ENCODE assay signal across 9 cellular contexts in genomic region chr10:102460836-102461186, GRCh38. TPM values are rescaled to one million over a fixed set of nuclear protein-coding genes. Genes with fewer than 3 reads are reported as not detected.
DNase-seq lines count a peak whose midpoint lies in the region; ATAC-seq lines count a peak whose summit lies in the region.
"Had no signal": no experiment of that assay in that cellular context is flagged by ENCODE, and none has a peak within 500 bp of the region (broad histone marks: within the 10 kb centered on the region; RNA-seq: fewer than 3 reads in every experiment).

No MANE protein-coding gene starts in this region.

- no peaks in the 10 kb centered on the region for H3K9me3 ChIP-seq in iPS-18c (ENCODE audit: control insufficient read depth, insufficient read depth, low read length)
- no peaks in the 10 kb centered on the region for H3K9me3 ChIP-seq in subcutaneous abdominal adipose tissue (ENCODE audit: control insufficient read depth in 5 of 5, low read length in 5 of 5)

- no peak for DNase-seq in T-helper 1 cell
- DNase-seq in activated CD8-positive, alpha-beta T cell treated with anti-CD3 and anti-CD28 coated beads, Interleukin-2, amount 10 ng/mL, durations not matched to agents 7 days and 5 days: peak; percentile 34
- DNase-seq in NCI-H774 (lab: John Stamatoyannopoulos, UW): no peak
- DNase-seq in stimulated activated CD4-positive, alpha-beta T cell treated with anti-CD3 and anti-CD28 coated beads, Interleukin-1b, Interleukin-23, amount 100 ng/mL, for 48 hours: no peak

- H3K9ac ChIP-seq in subcutaneous abdominal adipose tissue (ENCODE audit: low read length in 5 of 5): peak overlapping the region in 4 of 5 donors; percentile 56 to 79 (median 62)

- peak overlapping the region; percentile 85 for H3K27ac Mint-ChIP-seq in T-helper 1 cell treated with Interleukin-12 subunit alpha and Interleukin-12 subunit beta and Interleukin-4 antibody, amounts not matched to agents 30 μg/mL and 1 μg/mL, for 36 hours
- H3K27ac Mint-ChIP-seq in activated CD8-positive, alpha-beta T cell treated with anti-CD3 and anti-CD28 coated beads, Interleukin-2, amount 10 ng/mL, durations not matched to agents 7 days and 5 days: peak overlapping the region; percentile 79

- no peaks in the 10 kb centered on the region for H3K36me3 ChIP-seq in subcutaneous abdominal adipose tissue (ENCODE audit: control insufficient read depth in 5 of 5, insufficient read depth in 5 of 5, low read length in 5 of 5)

- H3K4me3 Mint-ChIP-seq in T-helper 1 cell treated with Interleukin-12 subunit alpha and Interleukin-12 subunit beta and Interleukin-4 antibody, amounts not matched to agents 30 μg/mL and 1 μg/mL, for 36 hours: peak overlapping the region; percentile 95
- peak overlapping the region; percentile 90 for H3K4me3 Mint-ChIP-seq in activated CD8-positive, alpha-beta T cell treated with anti-CD3 and anti-CD28 coated beads, Interleukin-2, amount 10 ng/mL, durations not matched to agents 7 days and 5 days

- H3K36me3 Mint-ChIP-seq in T-helper 1 cell treated with Interleukin-12 subunit alpha and Interleukin-12 subunit beta and Interleukin-4 antibody, amounts not matched to agents 30 μg/mL and 1 μg/mL, for 36 hours (ENCODE audit: low read depth): peaks cover 2% of the 10 kb centered on the region
- peaks cover 8% of the 10 kb centered on the region for H3K36me3 Mint-ChIP-seq in activated CD8-positive, alpha-beta T cell treated with anti-CD3 and anti-CD28 coated beads, Interleukin-2, amount 10 ng/mL, durations not matched to agents 7 days and 5 days (ENCODE audit: low read depth)

- peaks cover 0 to 29% (median 23%) of the 10 kb centered on the region in 5 donors for H3K4me1 ChIP-seq in subcutaneous abdominal adipose tissue (ENCODE audit: control insufficient read depth in 5 of 5, insufficient read depth in 5 of 5, low read length in 5 of 5)

- no peaks in the 10 kb centered on the region for H3K27me3 ChIP-seq in subcutaneous abdominal adipose tissue (ENCODE audit: control insufficient read depth in 5 of 5, insufficient read depth in 4 of 5, low read length in 5 of 5)

- H3K4me1 Mint-ChIP-seq in T-helper 1 cell treated with Interleukin-12 subunit alpha and Interleukin-12 subunit beta and Interleukin-4 antibody, amounts not matched to agents 30 μg/mL and 1 μg/mL, for 36 hours (ENCODE audit: low read depth): peaks cover 28% of the 10 kb centered on the region
- peaks cover 32% of the 10 kb centered on the region for H3K4me1 Mint-ChIP-seq in activated CD8-positive, alpha-beta T cell treated with anti-CD3 and anti-CD28 coated beads, Interleukin-2, amount 10 ng/mL, durations not matched to agents 7 days and 5 days (ENCODE audit: low read depth)

- H3K27ac ChIP-seq in subcutaneous abdominal adipose tissue (ENCODE audit: low read depth, low read length): no peak overlapping the region

- H3K9me3 Mint-ChIP-seq in T-helper 1 cell treated with Interleukin-12 subunit alpha and Interleukin-12 subunit beta and Interleukin-4 antibody, amounts not matched to agents 30 μg/mL and 1 μg/mL, for 36 hours: no peaks in the 10 kb centered on the region
- no peaks in the 10 kb centered on the region for H3K9me3 Mint-ChIP-seq in activated CD8-positive, alpha-beta T cell treated with anti-CD3 and anti-CD28 coated beads, Interleukin-2, amount 10 ng/mL, durations not matched to agents 7 days and 5 days (ENCODE audit: insufficient read depth)

- peaks cover 4% of the 10 kb centered on the region for H3K27me3 Mint-ChIP-seq in T-helper 1 cell treated with Interleukin-12 subunit alpha and Interleukin-12 subunit beta and Interleukin-4 antibody, amounts not matched to agents 30 μg/mL and 1 μg/mL, for 36 hours (ENCODE audit: low read depth)
- no peaks in the 10 kb centered on the region for H3K27me3 Mint-ChIP-seq in activated CD8-positive, alpha-beta T cell treated with anti-CD3 and anti-CD28 coated beads, Interleukin-2, amount 10 ng/mL, durations not matched to agents 7 days and 5 days (ENCODE audit: low read depth)

- H3K4me3 ChIP-seq in iPS-18c (ENCODE audit: insufficient read depth, low read depth, low read length) (peak overlapping the region; percentile 25; the same call in 1 of the 2 replicates), subcutaneous abdominal adipose tissue (ENCODE audit: low read depth in 1 of 5, low read length in 5 of 5) (peak overlapping the region; percentile 63 to 80 (median 75))

- POLR2A ChIA-PET in activated CD8-positive, alpha-beta T cell treated with anti-CD3 and anti-CD28 coated beads, Interleukin-2, amount 10 ng/mL, durations not matched to agents 7 days and 5 days (lab: Charles Lee): interaction anchor here (0.6 to 2.7 kb wide), 7 partner anchors 10 to 65 kb away, joined by 3 to 25 read pairs (median 4); partner anchors contain the start of genes C10orf95, CUEDC2 and NFKB2

- CTCF ChIA-PET in activated CD8-positive, alpha-beta T cell treated with anti-CD3 and anti-CD28 coated beads, Interleukin-2, amount 10 ng/mL, durations not matched to agents 7 days and 5 days (lab: Charles Lee): interaction anchor here (0.9 to 4.3 kb wide), 12 partner anchors 9 to 291 kb away, joined by 3 to 25 read pairs (median 6); partner anchors contain the start of genes ACTR1A, C10orf95 and FBXL15

- ATAC-seq in HG03039 (IDR thresholded peaks at IDR 0.05; ENCODE audit: unreplicated experiment): peak; percentile 12
- peak; percentile 28 for ATAC-seq in activated CD8-positive, alpha-beta T cell treated with anti-CD3 and anti-CD28 coated beads, Interleukin-2, amount 10 ng/mL, durations not matched to agents 7 days and 5 days

RNA-seq across cellular contexts. Expression of gene C10orf95, which starts 9.5 kb away (rescaled TPM):
- under 1 TPM in 1 of 2 experiments, not detected in 1; 0.32 TPM for total RNA-seq in activated CD8-positive, alpha-beta T cell treated with anti-CD3 and anti-CD28 coated beads, Interleukin-2, amount 10 ng/mL, durations not matched to agents 7 days and 5 days
- total RNA-seq: dermis microvascular lymphatic vessel endothelial cell had no signal

RNA-seq across cellular contexts. Expression of gene CUEDC2, which starts 28.4 kb away (rescaled TPM):
- 10 to 100 TPM; 71.7 to 77.6 TPM for total RNA-seq in activated CD8-positive, alpha-beta T cell treated with anti-CD3 and anti-CD28 coated beads, Interleukin-2, amount 10 ng/mL, durations not matched to agents 7 days and 5 days

RNA-seq across cellular contexts. Expression of gene FBXL15, which starts 40.2 kb away (rescaled TPM):
- total RNA-seq in activated CD8-positive, alpha-beta T cell treated with anti-CD3 and anti-CD28 coated beads, Interleukin-2, amount 10 ng/mL, durations not matched to agents 7 days and 5 days: 10 to 100 TPM; 12.7 to 13.8 TPM

RNA-seq across cellular contexts. Expression of gene ACTR1A, which starts 41.7 kb away (rescaled TPM):
- total RNA-seq in activated CD8-positive, alpha-beta T cell treated with anti-CD3 and anti-CD28 coated beads, Interleukin-2, amount 10 ng/mL, durations not matched to agents 7 days and 5 days: 10 to 100 TPM; 72.7 to 75.8 TPM

RNA-seq across cellular contexts. Expression of gene PSD, which starts 42.2 kb away (rescaled TPM):
- total RNA-seq in activated CD8-positive, alpha-beta T cell treated with anti-CD3 and anti-CD28 coated beads, Interleukin-2, amount 10 ng/mL, durations not matched to agents 7 days and 5 days: 1 to 10 TPM in 1 of 2 experiments, under 1 TPM in 1; 0.92 to 1.6 TPM
